Comparison of ENCODE assay signal across 18 cellular contexts in genomic region chr17:8522577-8522976, GRCh38.
A peak's percentile ranks its signal among the peaks of the same experiment; 100 is the strongest.
DNase-seq lines count a peak whose midpoint lies in the region; ATAC-seq and TF ChIP-seq lines count a peak whose summit lies in the region.
"Had no signal": no experiment of that assay in that cellular context is flagged by ENCODE, and none has a peak within 500 bp of the region (broad histone marks: within the 10 kb centered on the region; RNA-seq: fewer than 3 reads in every experiment).

No MANE protein-coding gene starts in this region.

- H3K36me3 Mint-ChIP-seq in T-helper 17 cell (ENCODE audit: low read depth), result no peaks in the 10 kb centered on the region

- H3K4me1 Mint-ChIP-seq in T-helper 17 cell, result peaks cover 2% of the 10 kb centered on the region

- intact Hi-C loops in left cardiac atrium (cut with DNase I) (no loop called here), tibial artery (cut with DNase I; ENCODE audit: low total_unique reads) (no loop called here)

- no peak for DNase-seq in left cardiac atrium
- DNase-seq in right atrium auricular region (ENCODE audit: low spot score), result no peak
- peak; percentile 14 for DNase-seq in fibroblast of pulmonary artery (ENCODE audit: low read depth)
- no peak for DNase-seq in tibial artery
- no peak for DNase-seq in ureter (ENCODE audit: low spot score)
- DNase-seq in T-helper 17 cell, result no peak
- DNase-seq in NK-92 treated with Interleukin-12 subunit alpha and Interleukin-12 subunit beta, amount 100 ng/mL, for 24 hours (lab: John Stamatoyannopoulos, UW), result no peak
- DNase-seq: AML-193; Caco-2; CD4-positive, alpha-beta T cell; GDM1; GOT3; H7; HFFc6 had no signal

- no peaks in the 10 kb centered on the region for H3K9me3 ChIP-seq in right atrium auricular region
- H3K9me3 ChIP-seq in tibial artery, result no peaks in the 10 kb centered on the region
- H3K9me3 ChIP-seq in T-helper 17 cell (ENCODE audit: control insufficient read depth, low read length, poor library complexity, severe bottlenecking), result no peaks in the 10 kb centered on the region
- H3K9me3 ChIP-seq: A549, Caco-2 had no signal

- no peak overlapping the region for H3K27ac Mint-ChIP-seq in T-helper 17 cell
- H3K27ac Mint-ChIP-seq: CD4-positive, alpha-beta T cell; HFFc6 had no signal

- H3K27me3 ChIP-seq in right atrium auricular region, result no peaks in the 10 kb centered on the region
- no peaks in the 10 kb centered on the region for H3K27me3 ChIP-seq in tibial artery

- peaks cover 51% of the 10 kb centered on the region for H3K36me3 ChIP-seq in right atrium auricular region
- H3K36me3 ChIP-seq in tibial artery, result peaks cover 61 to 70% (median 64%) of the 10 kb centered on the region in 3 donors

- H3K27me3 Mint-ChIP-seq in T-helper 17 cell, result no peaks in the 10 kb centered on the region
- H3K27me3 Mint-ChIP-seq: CD4-positive, alpha-beta T cell had no signal

- no peak overlapping the region for H3K4me3 Mint-ChIP-seq in T-helper 17 cell
- H3K4me3 Mint-ChIP-seq: CD4-positive, alpha-beta T cell; HFFc6 had no signal

- no peaks in the 10 kb centered on the region for H3K4me1 ChIP-seq in right atrium auricular region
- peaks cover 0 to 48% (median 0%) of the 10 kb centered on the region in 4 donors for H3K4me1 ChIP-seq in tibial artery
- H3K4me1 ChIP-seq: A549 had no signal

- no peak overlapping the region for H3K27ac ChIP-seq in right atrium auricular region
- peak overlapping the region; percentile 34 to 41 for H3K27ac ChIP-seq in tibial artery
- H3K27ac ChIP-seq: 22Rv1, A549, C4-2B had no signal

- TF ChIP-seq CTCF in right atrium auricular region (IDR thresholded peaks at IDR 0.05) (no peak), fibroblast of pulmonary artery (IDR thresholded peaks at IDR 0.05; ENCODE audit: low read length, missing control alignments) (no peak), tibial artery (IDR thresholded peaks at IDR 0.05) (no peak)

- ATAC-seq in left cardiac atrium (peak; percentile 41 to 45), T-helper 17 cell (no peak)
- ATAC-seq: A549, HCT116 had no signal

- no peak overlapping the region for H3K4me3 ChIP-seq in right atrium auricular region
- H3K4me3 ChIP-seq in fibroblast of pulmonary artery (replicated peaks; ENCODE audit: low read depth, low read length), result no peak overlapping the region
- H3K4me3 ChIP-seq in tibial artery, result no peak overlapping the region
- H3K4me3 ChIP-seq: A549 had no signal

Comparison
In these comparisons a context has a peak if more than half of its experiments do, and no peak if none do; other contexts are left out.
1. H3K27ac ChIP-seq: peak in tibial artery (2 of 2); none in right atrium auricular region (0 of 2).